8 cellular contexts compared by ENCODE assay signal in the genomic region with DNA sequence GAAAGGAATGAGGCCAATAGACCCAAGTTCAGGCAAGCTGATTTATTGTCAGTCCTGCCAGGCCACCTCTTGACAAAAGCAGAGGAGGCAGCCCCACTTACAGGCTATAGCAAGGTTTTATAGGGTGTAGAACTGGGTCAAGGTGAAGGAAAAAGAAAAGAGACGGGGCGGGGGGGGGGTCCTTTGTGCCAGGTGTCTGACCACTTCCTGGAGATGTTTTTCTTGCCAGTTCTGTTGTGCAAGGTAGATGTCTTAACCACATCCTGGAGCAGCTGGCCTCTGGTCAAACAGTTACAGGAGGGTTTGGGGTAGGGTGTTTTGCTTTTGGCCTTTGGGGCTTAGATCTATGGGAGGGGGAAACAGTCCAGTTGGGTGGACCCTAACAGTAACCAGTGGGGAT.
DNase-seq lines count a peak whose midpoint lies in the region; ATAC-seq and TF ChIP-seq lines count a peak whose summit lies in the region.
"Not testable (repeated sequence)": the region's sequence is repeated elsewhere in the genome, so short reads cannot be mapped to it uniquely, and the experiment has no call there.

No MANE protein-coding gene starts in this region.

- ATAC-seq in GM18873 (IDR thresholded peaks at IDR 0.05; ENCODE audit: low FRiP score, unreplicated experiment) (peak; percentile 80), GM21619 (IDR thresholded peaks at IDR 0.05; ENCODE audit: unreplicated experiment) (peak; percentile 78), HG03095 (IDR thresholded peaks at IDR 0.05; ENCODE audit: unreplicated experiment) (peak; percentile 56)

- H3K9me3 ChIP-seq in BLaER1; mucosa of rectum (ENCODE audit: control insufficient read depth in 2 of 2, low read length in 2 of 2): not testable (repeated sequence)

- peaks cover 87% of the 10 kb centered on the region for H3K27me3 ChIP-seq in BLaER1
- not testable (repeated sequence) for H3K27me3 ChIP-seq in KMS-11 (ENCODE audit: insufficient read depth, low read depth); mucosa of rectum (ENCODE audit: control insufficient read depth in 2 of 2, insufficient read depth in 2 of 2, low read length in 2 of 2)

- peak overlapping the region; percentile 32 for H3K4me2 ChIP-seq in BLaER1
- peak overlapping the region; percentile 90 for H3K4me2 ChIP-seq in KMS-11

- H3K9ac ChIP-seq in BLaER1; mucosa of rectum (ENCODE audit: low read depth in 1 of 2, low read length in 2 of 2): not testable (repeated sequence)
- peak overlapping the region; percentile 69; the same call in 1 of the 2 replicates for H3K9ac ChIP-seq in KMS-11

- H3K4me3 ChIP-seq in BLaER1; KMS-11 (IDR thresholded peaks at IDR 0.05; ENCODE audit: insufficient read depth, low read depth, low read length); mucosa of rectum (ENCODE audit: low read length in 2 of 2): not testable (repeated sequence)

- H3K36me3 ChIP-seq in BLaER1; KMS-11 (ENCODE audit: insufficient read depth); mucosa of rectum (ENCODE audit: control insufficient read depth in 2 of 2, insufficient read depth in 2 of 2, low read length in 2 of 2): not testable (repeated sequence)

- peak overlapping the region; percentile 51; the same call in 1 of the 2 replicates for H2AFZ ChIP-seq in KMS-11 (ENCODE audit: low read depth)

- peak overlapping the region; percentile 19; the same call in 1 of the 2 replicates for H3K27ac ChIP-seq in BLaER1
- peak overlapping the region; percentile 99 for H3K27ac ChIP-seq in KMS-11
- peak overlapping the region; percentile 13 to 63 for H3K27ac ChIP-seq in mucosa of rectum (ENCODE audit: low read depth in 2 of 2, low read length in 2 of 2)

- H4K20me1 ChIP-seq in BLaER1; KMS-11 (ENCODE audit: insufficient read depth): not testable (repeated sequence)

- H3K79me2 ChIP-seq in KMS-11 (ENCODE audit: insufficient read depth, low read depth): not testable (repeated sequence)

- H3K4me1 ChIP-seq in BLaER1 (peaks cover 12% of the 10 kb centered on the region), KMS-11 (ENCODE audit: low read depth, poor library complexity, severe bottlenecking) (peaks cover 97% of the 10 kb centered on the region)
- H3K4me1 ChIP-seq in mucosa of rectum (ENCODE audit: control insufficient read depth in 2 of 2, insufficient read depth in 2 of 2, low read length in 2 of 2): not testable (repeated sequence)

- TF ChIP-seq CTCF in KMS-11 (conservative IDR thresholded peaks at IDR 0.05; ENCODE audit: low read depth, low read length): not testable (repeated sequence)

- peak in 3 of 5 experiments; percentile 2 to 81 (median 63) for DNase-seq in T-helper 2 cell
- DNase-seq in activated gamma-delta T cell treated with Interleukin-2 at 50 U/mL for 16 hours: peak; percentile 63

Comparison
In these comparisons a context has a peak if more than half of its experiments do, and no peak if none do; other contexts are left out.
1. H3K27ac ChIP-seq: peak in every context shown above with its lines; median percentile 99 in KMS-11; 38 in mucosa of rectum; 19 in BLaER1.